Comparison of ENCODE assay signal across 8 cellular contexts in the genomic region with DNA sequence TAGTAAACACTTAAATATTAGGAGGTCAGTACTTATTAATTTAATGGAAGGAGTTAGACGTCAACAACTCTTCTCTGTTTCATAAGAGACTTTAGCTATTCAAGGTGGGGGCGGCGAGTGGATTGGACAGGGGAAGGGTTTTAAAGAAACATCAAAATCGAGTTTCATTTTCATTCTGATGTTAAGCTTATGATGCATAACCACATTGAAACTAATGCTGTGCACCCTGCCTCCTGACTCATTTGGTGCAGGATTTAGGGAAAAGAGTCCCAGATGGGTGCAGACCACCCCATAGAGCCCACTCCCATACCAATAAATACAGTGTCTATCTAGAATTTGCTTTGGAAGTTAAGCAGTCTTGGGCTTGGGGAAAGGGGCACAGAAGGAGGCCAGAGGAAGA. TPM values are rescaled to one million over a fixed set of nuclear protein-coding genes. Genes with fewer than 3 reads are reported as not detected.
DNase-seq lines count a peak whose midpoint lies in the region; ATAC-seq lines count a peak whose summit lies in the region.
"Had no signal": no experiment of that assay in that cellular context is flagged by ENCODE, and none has a peak within 500 bp of the region (broad histone marks: within the 10 kb centered on the region; RNA-seq: fewer than 3 reads in every experiment).

No MANE protein-coding gene starts in this region.

- peak overlapping the region; percentile 83 for H3K27ac Mint-ChIP-seq in activated CD4-positive, alpha-beta T cell treated with anti-CD3 and anti-CD28 coated beads, Interleukin-2, amount 10 ng/mL, durations not matched to agents 7 days and 5 days

- H3K9me3 Mint-ChIP-seq in activated CD4-positive, alpha-beta T cell treated with anti-CD3 and anti-CD28 coated beads, Interleukin-2, amount 10 ng/mL, durations not matched to agents 7 days and 5 days = no peaks in the 10 kb centered on the region

- peaks cover 36% of the 10 kb centered on the region for H3K4me1 Mint-ChIP-seq in activated CD4-positive, alpha-beta T cell treated with anti-CD3 and anti-CD28 coated beads, Interleukin-2, amount 10 ng/mL, durations not matched to agents 7 days and 5 days

- CTCF ChIA-PET in activated CD4-positive, alpha-beta T cell treated with anti-CD3 and anti-CD28 coated beads, Interleukin-2, amount 10 ng/mL, durations not matched to agents 7 days and 5 days (lab: Charles Lee) = interaction anchor here (0.6 to 2.6 kb wide), 6 partner anchors 12 to 241 kb away, joined by 3 to 9 read pairs (median 4); no protein-coding TSS in a partner anchor

- DNase-seq in GM19238 (ENCODE audit: insufficient read length, low spot score) (peak; percentile 76), DMS79 treated with DMSO at 0.1 percent for 48 hours (lab: John Stamatoyannopoulos, UW) (no peak), SW 1271 (lab: John Stamatoyannopoulos, UW) (no peak), hippocampal formation (lab: John Stamatoyannopoulos, UW) (no peak)
- DNase-seq in activated CD4-positive, alpha-beta T cell treated with anti-CD3 and anti-CD28 coated beads, Interleukin-2, amount 10 ng/mL, durations not matched to agents 7 days and 5 days = peak; percentile 47
- peak; percentile 47 to 49 for DNase-seq in stimulated activated CD4-positive, alpha-beta T cell treated with anti-CD3 and anti-CD28 coated beads, Interleukin-4, amount 100 ng/mL, for 48 hours (ENCODE audit: low read depth in 2 of 2)
- DNase-seq: NCI-H2081 treated with DMSO at 0.1 percent for 48 hours had no signal

- POLR2A ChIA-PET in activated CD4-positive, alpha-beta T cell treated with anti-CD3 and anti-CD28 coated beads, Interleukin-2, amount 10 ng/mL, durations not matched to agents 7 days and 5 days (lab: Charles Lee) = no interaction called here

- ATAC-seq in HG02884 (IDR thresholded peaks at IDR 0.05; ENCODE audit: unreplicated experiment) = peak; percentile 93

- peak overlapping the region; percentile 39 for H3K4me3 Mint-ChIP-seq in activated CD4-positive, alpha-beta T cell treated with anti-CD3 and anti-CD28 coated beads, Interleukin-2, amount 10 ng/mL, durations not matched to agents 7 days and 5 days

- H3K27me3 Mint-ChIP-seq in activated CD4-positive, alpha-beta T cell treated with anti-CD3 and anti-CD28 coated beads, Interleukin-2, amount 10 ng/mL, durations not matched to agents 7 days and 5 days = no peaks in the 10 kb centered on the region

- peaks cover 34% of the 10 kb centered on the region for H3K36me3 Mint-ChIP-seq in activated CD4-positive, alpha-beta T cell treated with anti-CD3 and anti-CD28 coated beads, Interleukin-2, amount 10 ng/mL, durations not matched to agents 7 days and 5 days (ENCODE audit: low read depth)

RNA-seq across cellular contexts. Expression of a gene that starts 7.4 kb away (rescaled TPM):
- 1 to 10 TPM; 8.8 to 9.5 TPM for total RNA-seq in activated CD4-positive, alpha-beta T cell treated with anti-CD3 and anti-CD28 coated beads, Interleukin-2, amount 10 ng/mL, durations not matched to agents 7 days and 5 days

RNA-seq across cellular contexts. Expression of a gene that starts 17.3 kb away (rescaled TPM):
- under 1 TPM in 1 of 2 experiments, not detected in 1; 0.25 TPM for total RNA-seq in activated CD4-positive, alpha-beta T cell treated with anti-CD3 and anti-CD28 coated beads, Interleukin-2, amount 10 ng/mL, durations not matched to agents 7 days and 5 days

RNA-seq across cellular contexts. Expression of a gene that starts 41.6 kb away (rescaled TPM):
- total RNA-seq in activated CD4-positive, alpha-beta T cell treated with anti-CD3 and anti-CD28 coated beads, Interleukin-2, amount 10 ng/mL, durations not matched to agents 7 days and 5 days = under 1 TPM; 0.31 to 0.35 TPM

RNA-seq across cellular contexts. Expression of a gene that starts 50.9 kb away (rescaled TPM):
- total RNA-seq in activated CD4-positive, alpha-beta T cell treated with anti-CD3 and anti-CD28 coated beads, Interleukin-2, amount 10 ng/mL, durations not matched to agents 7 days and 5 days = 1 to 10 TPM; 1.4 to 2.9 TPM

Comparison
In these comparisons a context has a peak if more than half of its experiments do, and no peak if none do; other contexts are left out.
1. DNase-seq: peak in GM19238 (single experiment), activated CD4-positive, alpha-beta T cell treated with anti-CD3 and anti-CD28 coated beads, Interleukin-2, amount 10 ng/mL, durations not matched to agents 7 days and 5 days (single experiment) and stimulated activated CD4-positive, alpha-beta T cell treated with anti-CD3 and anti-CD28 coated beads, Interleukin-4, amount 100 ng/mL, for 48 hours (2 of 2); none in DMS79 treated with DMSO at 0.1 percent for 48 hours (single experiment), SW 1271 (0 of 2) and hippocampal formation (0 of 2).